1 cellular context compared by ENCODE assay signal in the genomic region with DNA sequence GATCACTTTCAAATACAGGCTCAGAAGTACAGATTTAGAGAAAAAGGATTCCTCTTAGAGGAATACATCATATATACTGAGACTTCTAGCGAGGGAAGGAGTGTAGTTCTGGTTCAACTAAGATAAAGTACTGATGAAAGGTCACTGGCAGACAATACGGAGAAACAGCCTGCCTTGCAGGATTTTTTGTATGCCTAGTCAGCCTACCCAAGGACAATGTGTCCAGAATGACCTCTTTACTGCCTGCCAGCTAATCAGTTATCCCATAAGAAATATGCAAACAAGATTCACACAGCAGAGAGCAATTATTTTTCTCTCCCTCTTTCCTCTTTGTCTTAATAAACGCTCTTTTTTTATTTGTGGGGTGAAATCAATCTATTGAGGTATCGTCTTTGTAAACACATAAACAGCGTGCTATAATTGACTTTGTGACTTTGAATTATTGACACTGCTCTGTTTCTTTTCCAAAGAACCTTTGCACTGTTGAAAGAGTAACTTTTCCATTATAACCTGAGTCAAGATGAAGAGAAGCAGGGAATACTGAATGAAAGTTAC.
TF ChIP-seq lines count a peak whose summit lies in the region.

No MANE protein-coding gene starts in this region.

TF ChIP-seq in HEK293, 187 proteins besides CTCF, POLR2A, EP300 and RAD21 (continued from another document):
- TF ChIP-seq, protein P1, sequence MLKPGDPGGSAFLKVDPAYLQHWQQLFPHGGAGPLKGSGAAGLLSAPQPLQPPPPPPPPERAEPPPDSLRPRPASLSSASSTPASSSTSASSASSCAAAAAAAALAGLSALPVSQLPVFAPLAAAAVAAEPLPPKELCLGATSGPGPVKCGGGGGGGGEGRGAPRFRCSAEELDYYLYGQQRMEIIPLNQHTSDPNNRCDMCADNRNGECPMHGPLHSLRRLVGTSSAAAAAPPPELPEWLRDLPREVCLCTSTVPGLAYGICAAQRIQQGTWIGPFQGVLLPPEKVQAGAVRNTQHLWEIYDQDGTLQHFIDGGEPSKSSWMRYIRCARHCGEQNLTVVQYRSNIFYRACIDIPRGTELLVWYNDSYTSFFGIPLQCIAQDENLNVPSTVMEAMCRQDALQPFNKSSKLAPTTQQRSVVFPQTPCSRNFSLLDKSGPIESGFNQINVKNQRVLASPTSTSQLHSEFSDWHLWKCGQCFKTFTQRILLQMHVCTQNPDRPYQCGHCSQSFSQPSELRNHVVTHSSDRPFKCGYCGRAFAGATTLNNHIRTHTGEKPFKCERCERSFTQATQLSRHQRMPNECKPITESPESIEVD (tag by site-specific recombination; IDR thresholded peaks at IDR 0.05): peak; percentile 58; the same call in 1 of the 2 replicates
